25 cellular contexts compared by ENCODE assay signal in the genomic region with DNA sequence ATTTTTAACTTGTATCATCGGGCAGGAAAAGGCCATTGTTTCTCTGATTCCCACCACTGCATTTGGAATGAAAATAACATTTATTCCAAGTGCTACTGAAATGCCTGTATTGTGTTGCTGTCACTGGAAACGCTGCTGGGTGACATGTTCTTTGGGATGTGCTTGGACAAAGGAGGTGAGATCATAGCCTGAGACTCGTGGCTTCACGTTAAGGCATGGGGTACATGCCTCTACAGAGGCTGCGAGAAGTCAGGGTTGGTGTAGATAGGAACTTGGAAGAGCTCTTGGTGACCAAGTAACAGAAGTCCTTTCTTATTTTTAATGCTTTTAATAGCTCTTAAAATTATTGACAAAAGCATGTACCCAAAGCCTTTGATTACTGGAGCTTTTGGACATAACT.
"Had no signal": no experiment of that assay in that cellular context is flagged by ENCODE, and none has a peak within 500 bp of the region (broad histone marks: within the 10 kb centered on the region; RNA-seq: fewer than 3 reads in every experiment).

No MANE protein-coding gene starts in this region.

- H3K27ac ChIP-seq: esophagus muscularis mucosa, heart right ventricle, lower lobe of right lung, neutrophil, pancreas, psoas muscle, right atrium auricular region, transverse colon, vagina, WERI-Rb-1 had no signal

- DNase-seq: activated CD4-positive, alpha-beta T cell treated with anti-CD3 and anti-CD28 coated beads, Interleukin-2, amount 10 ng/mL, durations not matched to agents 7 days and 5 days; activated CD4-positive, CD25-positive, alpha-beta regulatory T cell treated with anti-CD3 and anti-CD28 coated beads, Interleukin-2, amount 50 U/mL, for 72 hours; activated CD8-positive, alpha-beta T cell treated with anti-CD3 and anti-CD28 coated beads, Interleukin-2, amount 10 ng/mL, durations not matched to agents 7 days and 5 days; activated gamma-delta T cell; aorta; brain microvascular endothelial cell; central memory CD4-positive, alpha-beta T cell; dermis blood vessel endothelial cell; effector CD8-positive, alpha-beta T cell; heart right ventricle; kidney; lower lobe of right lung; naive thymus-derived CD4-positive, alpha-beta T cell; pancreas; psoas muscle; stimulated activated CD4-positive, alpha-beta T cell treated with anti-CD3 and anti-CD28 coated beads, Interleukin-1b, Interleukin-23, amount 100 ng/mL, for 48 hours; stimulated activated naive CD8-positive, alpha-beta T cell treated with anti-CD3 and anti-CD28 coated beads, Interleukin-15, amount 100 ng/mL, for 72 hours; T-helper 1 cell; transverse colon; WERI-Rb-1 had no signal

- H3K4me3 ChIP-seq: esophagus muscularis mucosa, heart right ventricle, lower lobe of right lung, pancreas, psoas muscle, right atrium auricular region, transverse colon, vagina had no signal

- FAIRE-seq: kidney, pancreas, TTC549 had no signal

- H3K27me3 ChIP-seq: brain microvascular endothelial cell, esophagus muscularis mucosa, neutrophil, pancreas, right atrium auricular region, transverse colon, vagina had no signal

- H3K36me3 ChIP-seq: brain microvascular endothelial cell, esophagus muscularis mucosa, heart right ventricle, lower lobe of right lung, neutrophil, pancreas, right atrium auricular region, transverse colon, vagina, WERI-Rb-1 had no signal

- H3K9me3 ChIP-seq: esophagus muscularis mucosa, lower lobe of right lung, neutrophil, pancreas, psoas muscle, transverse colon, vagina had no signal

- H3K4me1 ChIP-seq: esophagus muscularis mucosa, lower lobe of right lung, psoas muscle, right atrium auricular region, transverse colon had no signal
